8 cellular contexts compared by ENCODE assay signal in genomic region chr2:112481528-112482228, GRCh38. TPM values are rescaled to one million over a fixed set of nuclear protein-coding genes. Genes with fewer than 3 reads are reported as not detected.
DNase-seq lines count a peak whose midpoint lies in the region; ATAC-seq and TF ChIP-seq lines count a peak whose summit lies in the region.

TTL (plus strand) TSS chr2:112482156; CDS start chr2:112482345, 189 bp downstream.

- peaks cover 23% of the 10 kb centered on the region for H3K36me3 ChIP-seq in DND-41 (ENCODE audit: insufficient read depth, low read length)
- H3K36me3 ChIP-seq in SK-N-MC (ENCODE audit: insufficient read depth, low read length): peaks cover 12% of the 10 kb centered on the region

- H3K79me2 ChIP-seq in DND-41 (ENCODE audit: insufficient read depth, low read length): peaks cover 45% of the 10 kb centered on the region

- no peaks in the 10 kb centered on the region for H3K27me3 ChIP-seq in DND-41 (ENCODE audit: insufficient read depth, low read length, poor library complexity)

- TF ChIP-seq CTCF in DND-41 (IDR thresholded peaks at IDR 0.05; ENCODE audit: borderline replicate concordance, extremely low read depth, low read length, poor library complexity, severe bottlenecking): no peak

- peak within 1 kb of the TSS; percentile 80 for H3K27ac ChIP-seq in DND-41 (ENCODE audit: low read length)
- peak within 1 kb of the TSS; percentile 47 for H3K27ac ChIP-seq in SK-N-MC

- H3K4me1 ChIP-seq in DND-41 (ENCODE audit: insufficient read depth, low read length): peaks cover 40% of the 10 kb centered on the region

- ATAC-seq in DND-41 (ENCODE audit: insufficient read depth, low read depth) (peak; percentile 75), GM21576 (IDR thresholded peaks at IDR 0.05; ENCODE audit: unreplicated experiment) (peak; percentile 61)

- H3K4me3 ChIP-seq in DND-41 (ENCODE audit: low read depth in 1 of 2, low read length in 2 of 2): peak within 1 kb of the TSS; percentile 81 to 97
- H3K4me3 ChIP-seq in SK-N-MC: peak within 1 kb of the TSS; percentile 99

- peaks cover 9% of the 10 kb centered on the region for H4K20me1 ChIP-seq in DND-41 (ENCODE audit: insufficient read depth, low read length)

- peak within 1 kb of the TSS; percentile 83 for H2AFZ ChIP-seq in DND-41 (ENCODE audit: low read depth, low read length)

- H3K9me3 ChIP-seq in DND-41 (ENCODE audit: insufficient read depth, low read length, severe bottlenecking): no peaks in the 10 kb centered on the region
- H3K9me3 ChIP-seq in SK-N-MC (ENCODE audit: low read depth, low read length): no peaks in the 10 kb centered on the region

- no peak for TF ChIP-seq RAD21 in Ishikawa (IDR thresholded peaks at IDR 0.05; ENCODE audit: low read depth)

- no peak for TF ChIP-seq EP300 in Ishikawa (IDR thresholded peaks at IDR 0.05; ENCODE audit: borderline replicate concordance)

- peak within 1 kb of the TSS; percentile 77 for H3K4me2 ChIP-seq in DND-41 (ENCODE audit: insufficient read depth, low read length)

- H3K9ac ChIP-seq in DND-41 (ENCODE audit: low read depth, low read length): peak within 1 kb of the TSS; percentile 87
- H3K9ac ChIP-seq in SK-N-MC (ENCODE audit: insufficient read length): peak within 1 kb of the TSS; percentile 91

- DNase-seq in DND-41: peak; percentile 79
- DNase-seq in SK-N-MC (ENCODE audit: low read depth, low spot score): no peak
- peak; percentile 85 for DNase-seq in activated naive CD4-positive, alpha-beta T cell treated with anti-CD3 and anti-CD28 coated beads, Interleukin-2, amount 50 U/mL, for 16 hours
- DNase-seq in globus pallidus (ENCODE audit: low spot score): peak; percentile 78
- peak; percentile 63 for DNase-seq in occipital lobe (lab: John Stamatoyannopoulos, UW)
- DNase-seq in superior temporal gyrus (ENCODE audit: extremely low spot score): peak; percentile 84

TF ChIP-seq in Ishikawa, 13 proteins besides CTCF, POLR2A, EP300 and RAD21:
- TF ChIP-seq TCF12 (IDR thresholded peaks at IDR 0.05; ENCODE audit: low read depth) (no peak), EGR1 (IDR thresholded peaks at IDR 0.05) (peak; percentile 85), TAF1 (IDR thresholded peaks at IDR 0.05; ENCODE audit: low read depth) (peak; percentile 34), TEAD4 (IDR thresholded peaks at IDR 0.05) (no peak), CEBPB (IDR thresholded peaks at IDR 0.05) (no peak), USF1 (IDR thresholded peaks at IDR 0.05) (no peak), ZBTB7A (IDR thresholded peaks at IDR 0.05; ENCODE audit: low read depth) (peak; percentile 76), NFIC (IDR thresholded peaks at IDR 0.05) (0 out of 2 replicates have a peak, but pooled peaks have one; percentile 48), FOXM1 (IDR thresholded peaks at IDR 0.05; ENCODE audit: borderline replicate concordance, low read depth) (no peak), REST (IDR thresholded peaks at IDR 0.05; ENCODE audit: low read depth) (no peak), YY1 (IDR thresholded peaks at IDR 0.05; ENCODE audit: low read depth) (no peak), CREB1 (IDR thresholded peaks at IDR 0.05; ENCODE audit: low read depth) (no peak)
- TF ChIP-seq, protein P1, sequence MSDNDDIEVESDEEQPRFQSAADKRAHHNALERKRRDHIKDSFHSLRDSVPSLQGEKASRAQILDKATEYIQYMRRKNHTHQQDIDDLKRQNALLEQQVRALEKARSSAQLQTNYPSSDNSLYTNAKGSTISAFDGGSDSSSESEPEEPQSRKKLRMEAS (IDR thresholded peaks at IDR 0.05): no peak

RNA-seq across cellular contexts. Expression of gene TTL, which starts in this region (rescaled TPM):
- total RNA-seq in occipital lobe: 89.4 TPM
